8 cellular contexts compared by ENCODE assay signal in the genomic region with DNA sequence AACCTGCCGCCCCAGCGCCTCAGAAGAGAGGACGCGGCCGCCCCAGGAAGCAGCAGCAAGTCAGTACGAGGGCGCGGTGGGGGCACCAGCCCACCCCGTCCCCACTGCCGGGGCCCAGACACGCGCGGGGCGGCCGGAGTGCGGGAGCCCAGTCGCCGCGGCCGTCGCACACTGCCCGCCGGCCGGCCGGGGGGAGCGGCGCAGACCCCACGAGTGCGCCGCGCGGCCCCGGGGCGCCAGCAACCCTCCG. TPM values are rescaled to one million over a fixed set of nuclear protein-coding genes. Genes with fewer than 3 reads are reported as not detected.
DNase-seq lines count a peak whose midpoint lies in the region; ATAC-seq and TF ChIP-seq lines count a peak whose summit lies in the region.

No MANE protein-coding gene starts in this region.

- peaks cover 14% of the 10 kb centered on the region for H3K36me3 ChIP-seq in NT2/D1 (ENCODE audit: insufficient read depth, insufficient read length, low read length)
- H3K36me3 ChIP-seq in esophagus muscularis mucosa: no peaks in the 10 kb centered on the region
- no peaks in the 10 kb centered on the region for H3K36me3 ChIP-seq in neural cell (ENCODE audit: insufficient read depth, low read length)

- intact Hi-C loops in esophagus muscularis mucosa (cut with DNase I): loop anchor here (5.0 kb wide), 1 partner anchor 67 kb away; no protein-coding TSS in a partner anchor

- H3K9me3 ChIP-seq in NT2/D1 (ENCODE audit: insufficient read depth, low read length): no peaks in the 10 kb centered on the region
- no peaks in the 10 kb centered on the region for H3K9me3 ChIP-seq in esophagus muscularis mucosa
- H3K9me3 ChIP-seq in neural cell (ENCODE audit: low read length): no peaks in the 10 kb centered on the region

- H3K9me2 ChIP-seq in neural cell (ENCODE audit: insufficient read depth, low read length): no peaks in the 10 kb centered on the region

- TF ChIP-seq POLR2A in esophagus muscularis mucosa (IDR thresholded peaks at IDR 0.05; ENCODE audit: low read depth): no peak

- ATAC-seq in GM21360 (IDR thresholded peaks at IDR 0.05; ENCODE audit: unreplicated experiment) (no peak), HG02840 (IDR thresholded peaks at IDR 0.05; ENCODE audit: low FRiP score, unreplicated experiment) (no peak)

- DNase-seq in AG04449 (ENCODE audit: low read depth, low spot score): no peak
- DNase-seq in NT2/D1 (ENCODE audit: low read depth, low spot score): no peak
- no peak for DNase-seq in esophagus muscularis mucosa (ENCODE audit: extremely low spot score)
- DNase-seq in inferior parietal cortex (ENCODE audit: extremely low spot score): no peak
- DNase-seq in NCI-H1436 (lab: John Stamatoyannopoulos, UW): no peak

- TF ChIP-seq EP300 in esophagus muscularis mucosa (IDR thresholded peaks at IDR 0.05) (no peak), neural cell (conservative IDR thresholded peaks at IDR 0.05; ENCODE audit: poor library complexity, severe bottlenecking) (no peak)

- peak overlapping the region; percentile 30 for H2AFZ ChIP-seq in neural cell (ENCODE audit: low read depth, low read length)

- H3K9ac ChIP-seq in NT2/D1 (ENCODE audit: insufficient read length, low read depth): peak overlapping the region; percentile 92
- peak overlapping the region; percentile 50 for H3K9ac ChIP-seq in neural cell (ENCODE audit: low read length)

- H3K27me3 ChIP-seq in NT2/D1 (ENCODE audit: insufficient read depth, insufficient read length) (no peaks in the 10 kb centered on the region), esophagus muscularis mucosa (peaks cover 2 to 86% (median 47%) of the 10 kb centered on the region in 4 donors), neural cell (ENCODE audit: insufficient read depth, low read depth, low read length) (peaks cover 45% of the 10 kb centered on the region)

- no peak for TF ChIP-seq CTCF in AG04449 (IDR thresholded peaks at IDR 0.05; ENCODE audit: insufficient read depth, low read length, missing control alignments)
- TF ChIP-seq CTCF in esophagus muscularis mucosa (IDR thresholded peaks at IDR 0.05): no peak
- TF ChIP-seq CTCF in neural cell (IDR thresholded peaks at IDR 0.05; ENCODE audit: poor library complexity, severe bottlenecking): no peak

- H3K4me1 ChIP-seq in NT2/D1 (ENCODE audit: insufficient read depth, insufficient read length) (no peaks in the 10 kb centered on the region), esophagus muscularis mucosa (peaks cover 30 to 43% (median 37%) of the 10 kb centered on the region in 4 donors)

- H3K79me2 ChIP-seq in neural cell (replicated peaks; ENCODE audit: insufficient read depth, low read length): peaks cover 40% of the 10 kb centered on the region

- CTCF ChIA-PET in AG04449 (lab: Yijun Ruan, JAX): no interaction called here

- H4K20me1 ChIP-seq in neural cell (ENCODE audit: insufficient read depth): no peaks in the 10 kb centered on the region

- H3K4me3 ChIP-seq in AG04449 (ENCODE audit: low read depth, low read length) (peak overlapping the region; percentile 77), NT2/D1 (ENCODE audit: insufficient read length, low read depth) (peak overlapping the region; percentile 92), esophagus muscularis mucosa (peak overlapping the region; percentile 58 to 71 (median 60)), neural cell (ENCODE audit: low read length) (peak overlapping the region; percentile 84)

- POLR2A ChIA-PET in AG04449 (lab: Yijun Ruan, JAX): interaction anchor here (0.9 to 2.0 kb wide), 2 partner anchors 168 to 293 kb away, joined by 3 to 7 read pairs; no protein-coding TSS in a partner anchor

- H3K4me2 ChIP-seq in neural cell (ENCODE audit: low read length): peak overlapping the region; percentile 82

- no CpG with 5 or more reads among the region's 35 CpGs for WGBS in esophagus muscularis mucosa

- no peak overlapping the region for H3K27ac ChIP-seq in esophagus muscularis mucosa (replicated peaks in 1 of 4)
- no peak overlapping the region for H3K27ac ChIP-seq in neural cell (ENCODE audit: low read length)

- TF ChIP-seq RAD21 in neural cell (conservative IDR thresholded peaks at IDR 0.05): no peak

- H3F3A ChIP-seq in neural cell (ENCODE audit: insufficient read depth, low read length, poor library complexity, severe bottlenecking): no peaks in the 10 kb centered on the region

TF ChIP-seq in neural cell, 6 proteins besides CTCF, POLR2A, EP300 and RAD21:
- TF ChIP-seq TAF1 (IDR thresholded peaks at IDR 0.05; ENCODE audit: low read depth) (no peak), MXI1 (conservative IDR thresholded peaks at IDR 0.05; ENCODE audit: poor library complexity, severe bottlenecking) (peak; percentile 12)

RNA-seq across cellular contexts. Expression of gene HMGA2, which starts 1.0 kb away (rescaled TPM):
- under 1 TPM in 3 of 4 donors, not detected in 1; 0.06 to 0.33 (median 0.11) TPM for total RNA-seq in esophagus muscularis mucosa
- 2.0 and 2.7 TPM in 2 replicates for polyA plus RNA-seq in neural cell
- polyA minus RNA-seq in neural cell: 1.9 and 3.2 TPM in 2 replicates
